8 cellular contexts compared by ENCODE assay signal in genomic region chr5:124655943-124656459, GRCh38.
DNase-seq lines count a peak whose midpoint lies in the region; ATAC-seq and TF ChIP-seq lines count a peak whose summit lies in the region.

No MANE protein-coding gene starts in this region.

- no peak overlapping the region for H3K27ac Mint-ChIP-seq in mesothelial cell of epicardium

- peak overlapping the region; percentile 98 for H2BK5ac ChIP-seq in IMR-90 (ENCODE audit: low read depth, low read length, poor library complexity, severe bottlenecking)

- H3K9me3 Mint-ChIP-seq in mesothelial cell of epicardium, result no peaks in the 10 kb centered on the region

- peak overlapping the region; percentile 72 for H4K91ac ChIP-seq in IMR-90 (ENCODE audit: insufficient read depth, low read depth, low read length)

- H3K23ac ChIP-seq in IMR-90 (ENCODE audit: low read depth, low read length), result peak overlapping the region; percentile 80

- TF ChIP-seq CTCF in IMR-90 (conservative IDR thresholded peaks at IDR 0.05; ENCODE audit: low read depth, low read length) (no peak), PC-3 (conservative IDR thresholded peaks at IDR 0.05; ENCODE audit: low read depth, low read length) (no peak), retinal pigment epithelial cell (conservative IDR thresholded peaks at IDR 0.05; ENCODE audit: low read depth, low read length) (no peak), mesothelial cell of epicardium (IDR thresholded peaks at IDR 0.05; ENCODE audit: unreplicated experiment) (no peak)

- peak overlapping the region; percentile 88 for H3K27ac ChIP-seq in IMR-90 (ENCODE audit: insufficient read depth, low read length)
- H3K27ac ChIP-seq in PC-3 (ENCODE audit: low read length), result peak overlapping the region; percentile 86

- no peak for TF ChIP-seq POLR2A in IMR-90 (IDR thresholded peaks at IDR 0.05; ENCODE audit: low read depth, low read length)

- H3K36me3 Mint-ChIP-seq in mesothelial cell of epicardium, result no peaks in the 10 kb centered on the region

- H4K5ac ChIP-seq in IMR-90 (ENCODE audit: low read depth, low read length), result peak overlapping the region; percentile 76

- no peaks in the 10 kb centered on the region for H3F3A ChIP-seq in PC-3 (ENCODE audit: low read length, unreplicated experiment)

- H3K27me3 Mint-ChIP-seq in mesothelial cell of epicardium (ENCODE audit: low read depth), result no peaks in the 10 kb centered on the region

- H2AFZ ChIP-seq in IMR-90 (replicated peaks; ENCODE audit: low read length, poor library complexity), result peak overlapping the region; percentile 79
- H2AFZ ChIP-seq in PC-3 (ENCODE audit: low read length), result peak overlapping the region; percentile 73

- H3K4me3 ChIP-seq in IMR-90 (ENCODE audit: insufficient read depth, low read depth, low read length), result peak overlapping the region; percentile 11; the same call in 1 of the 2 replicates
- peak overlapping the region; percentile 57 for H3K4me3 ChIP-seq in PC-3 (ENCODE audit: low read length)
- no peak overlapping the region for H3K4me3 ChIP-seq in retinal pigment epithelial cell (ENCODE audit: low read length)

- intact Hi-C loops in IMR-90 (cut with micrococcal nuclease), result loop anchor here (1.0 to 10.0 kb wide), 3 partner anchors 37 to 721 kb away; no protein-coding TSS in a partner anchor
- intact Hi-C loops in PC-3 (cut with micrococcal nuclease), result loop anchor here (1.0 to 10.0 kb wide), 6 partner anchors 85 to 829 kb away; no protein-coding TSS in a partner anchor

- H2BK15ac ChIP-seq in IMR-90 (ENCODE audit: low read depth, low read length), result peak overlapping the region; percentile 81; the same call in 2 of the 3 replicates

- H3K27me3 ChIP-seq in IMR-90 (ENCODE audit: control insufficient read depth, insufficient read depth, low read length) (no peaks in the 10 kb centered on the region), PC-3 (ENCODE audit: low read length) (no peaks in the 10 kb centered on the region)

- H3K56ac ChIP-seq in IMR-90 (ENCODE audit: extremely low read depth, insufficient read depth, low read length), result peak overlapping the region; percentile 82

- H3K18ac ChIP-seq in IMR-90 (ENCODE audit: low read depth, low read length), result peak overlapping the region; percentile 87

- H3K79me1 ChIP-seq in IMR-90 (ENCODE audit: low read depth in 1 of 2, low read length in 2 of 2), result peaks cover 39 to 71% of the 10 kb centered on the region in 2 experiments

- in situ Hi-C loops in Caki2 (cut with HindIII; ENCODE audit: low pct_unique_long_range_greater_than_20kb, low sequenced_read_pairs) (no loop called here), IMR-90 (cut with MboI; ENCODE audit: low sequenced_read_pairs) (no loop called here)

- dilution Hi-C loops in IMR-90 (cut with HindIII; ENCODE audit: low sequenced_read_pairs, unreplicated experiment), result no loop called here

- peak overlapping the region; percentile 90 for H2BK120ac ChIP-seq in IMR-90 (ENCODE audit: low read depth, low read length)

- H3K14ac ChIP-seq in IMR-90 (replicated peaks; ENCODE audit: low read depth, low read length), result peak overlapping the region; percentile 76

- ATAC-seq in IMR-90 (ENCODE audit: low read depth) (peak; percentile 43), PC-3 (peak; percentile 84), HG02938 (IDR thresholded peaks at IDR 0.05; ENCODE audit: unreplicated experiment) (no peak), GM18867 (IDR thresholded peaks at IDR 0.05; ENCODE audit: unreplicated experiment) (no peak)

- H3K4me1 ChIP-seq in IMR-90 (ENCODE audit: control insufficient read depth, insufficient read depth, low read length), result peaks cover 29% of the 10 kb centered on the region
- peaks cover 39% of the 10 kb centered on the region for H3K4me1 ChIP-seq in PC-3 (ENCODE audit: insufficient read depth, low read length)

- peak; percentile 37 for TF ChIP-seq RAD21 in IMR-90 (IDR thresholded peaks at IDR 0.05; ENCODE audit: low read length)

- no peak overlapping the region for H3K4me3 Mint-ChIP-seq in mesothelial cell of epicardium

- BruUV-seq in IMR-90 (replicated peaks; lab: Mats Ljungman, UMichigan) (no TSS peak), PC-3 (replicated peaks; lab: Mats Ljungman, UMichigan) (no TSS peak)

- no CpG with 5 or more reads among the region's 5 CpGs for WGBS in IMR-90 (ENCODE audit: extremely low coverage in 2 of 2, insufficient read length in 1 of 2), 2 experiments

- H4K20me1 ChIP-seq in IMR-90 (ENCODE audit: insufficient read depth, low read length) (peaks cover 4% of the 10 kb centered on the region; the same call in 1 of the 2 replicates), PC-3 (ENCODE audit: low read length) (no peaks in the 10 kb centered on the region)

- H3K36me3 ChIP-seq in IMR-90 (ENCODE audit: control insufficient read depth, insufficient read depth, low read length) (no peaks in the 10 kb centered on the region), PC-3 (ENCODE audit: low read depth, low read length) (no peaks in the 10 kb centered on the region)

- peak overlapping the region; percentile 92 for H2BK20ac ChIP-seq in IMR-90 (ENCODE audit: low read depth, low read length)

- no peaks in the 10 kb centered on the region for H3K9me3 ChIP-seq in IMR-90 (ENCODE audit: control insufficient read depth, insufficient read depth, low read length)
- no peaks in the 10 kb centered on the region for H3K9me3 ChIP-seq in PC-3 (ENCODE audit: low read length)

- no peaks in the 10 kb centered on the region for H3K79me2 ChIP-seq in PC-3 (ENCODE audit: low read length)

- H4K8ac ChIP-seq in IMR-90 (ENCODE audit: low read depth in 2 of 2, low read length in 2 of 2), result peak overlapping the region; percentile 20 to 88

- H3K4me2 ChIP-seq in IMR-90 (ENCODE audit: low read depth, low read length), result peak overlapping the region; percentile 61
- peak overlapping the region; percentile 80 for H3K4me2 ChIP-seq in PC-3 (ENCODE audit: low read length)

- POLR2A ChIA-PET in IMR-90 (lab: Charles Lee; ENCODE audit: unreplicated experiment), result no interaction called here
- POLR2A ChIA-PET in PC-3 (lab: Charles Lee; ENCODE audit: unreplicated experiment), result interaction anchor here (0.6 kb wide), 1 partner anchor 519 kb away, joined by 3 read pairs; no protein-coding TSS in a partner anchor

- H3K9ac ChIP-seq in IMR-90 (ENCODE audit: low read depth, low read length) (peak overlapping the region; percentile 60; the same call in 1 of the 2 replicates), PC-3 (ENCODE audit: low read length) (peak overlapping the region; percentile 34; the same call in 1 of the 2 replicates)

- peaks cover 16% of the 10 kb centered on the region for H3K9me1 ChIP-seq in IMR-90 (ENCODE audit: insufficient read depth, low read length)

- H3K4me1 Mint-ChIP-seq in mesothelial cell of epicardium, result peaks cover 48% of the 10 kb centered on the region

- peak overlapping the region; percentile 73 for H2AK5ac ChIP-seq in IMR-90 (ENCODE audit: low read depth, low read length)

- peak overlapping the region; percentile 68 for H2AK9ac ChIP-seq in IMR-90 (replicated peaks; ENCODE audit: low read depth, low read length, poor library complexity)

- peak overlapping the region; percentile 82 for H3K4ac ChIP-seq in IMR-90 (ENCODE audit: low read depth, low read length)

- DNase-seq in Caki2 (ENCODE audit: low read depth) (peak; percentile 97), IMR-90 (peak; percentile 94), PC-3 (peak; percentile 87), fibroblast of gingiva (ENCODE audit: low read depth) (peak; percentile 84), retinal pigment epithelial cell (ENCODE audit: low read depth) (peak; percentile 48), mesothelial cell of epicardium (ENCODE audit: low spot score in 2 of 2, unreplicated experiment in 2 of 2) (no peak)

- no peaks in the 10 kb centered on the region for H3K9me2 ChIP-seq in PC-3 (replicated peaks; ENCODE audit: low read length)

- CTCF ChIA-PET in IMR-90 (lab: Yijun Ruan, JAX) (no interaction called here), PC-3 (lab: Charles Lee) (no interaction called here)

TF ChIP-seq in IMR-90, 13 proteins besides CTCF, POLR2A, EP300 and RAD21:
- TF ChIP-seq BHLHE40 (IDR thresholded peaks at IDR 0.05; ENCODE audit: low read depth, low read length) (peak; percentile 49; the same call in 1 of the 2 replicates), FOS (IDR thresholded peaks at IDR 0.05; ENCODE audit: low read depth, low read length) (peak; percentile 61; the same call in 1 of the 2 replicates), MAFK (IDR thresholded peaks at IDR 0.05; ENCODE audit: low read depth, low read length) (peak; percentile 8; the same call in 1 of the 2 replicates), USF2 (IDR thresholded peaks at IDR 0.05; ENCODE audit: low read depth, low read length) (peak; percentile 79), RFX5 (IDR thresholded peaks at IDR 0.05; ENCODE audit: low read depth, low read length) (no peak)
TF ChIP-seq in IMR-90: peak in this region for 4.

Comparison
In these comparisons a context has a peak if more than half of its experiments do, and no peak if none do; other contexts are left out.
1. DNase-seq: peak in Caki2 (single experiment), IMR-90 (single experiment), PC-3 (single experiment), fibroblast of gingiva (single experiment) and retinal pigment epithelial cell (single experiment); none in mesothelial cell of epicardium (0 of 2).
2. ATAC-seq: peak in IMR-90 (single experiment) and PC-3 (single experiment); none in HG02938 (single experiment) and GM18867 (single experiment).